8 cellular contexts compared by ENCODE assay signal in genomic region chr20:63520939-63521601, GRCh38. TPM values are rescaled to one million over a fixed set of nuclear protein-coding genes. Genes with fewer than 3 reads are reported as not detected.
DNase-seq lines count a peak whose midpoint lies in the region; ATAC-seq and TF ChIP-seq lines count a peak whose summit lies in the region.

No MANE protein-coding gene starts in this region.

- H3K36me3 ChIP-seq in HAP-1 (replicated peaks) (peaks cover 25% of the 10 kb centered on the region), colonic mucosa (no peaks in the 10 kb centered on the region)

- in situ Hi-C loops in HAP-1 (cut with MboI; ENCODE audit: low sequenced_read_pairs), result no loop called here

- peak overlapping the region; percentile 97 for H3K27ac ChIP-seq in colonic mucosa

- ATAC-seq in left colon, result peak; percentile 70

- TF ChIP-seq CTCF in GM12865 (IDR thresholded peaks at IDR 0.05; ENCODE audit: insufficient read depth, low read depth, low read length, missing control alignments) (peak; percentile 7), colonic mucosa (IDR thresholded peaks at IDR 0.05) (no peak)

- H3K4me1 ChIP-seq in HAP-1 (peaks cover 12% of the 10 kb centered on the region), colonic mucosa (peaks cover 5% of the 10 kb centered on the region)

- DNase-seq in GM12865 (ENCODE audit: low read depth) (peak; percentile 83), HAP-1 (ENCODE audit: low spot score in 2 of 2) (peak; percentile 56 to 79), MV-4-11 (lab: John Stamatoyannopoulos, UW) (peak; percentile 39), colonic mucosa (peak; percentile 93), left colon (peak; percentile 83 to 90), DMS114 treated with DMSO at 0.1 percent for 48 hours (lab: John Stamatoyannopoulos, UW; ENCODE audit: unreplicated experiment) (no peak)
- DNase-seq in activated CD4-positive, alpha-beta T cell treated with anti-CD3 and anti-CD28 coated beads for 1 hour, result peak; percentile 52
- peak; percentile 52 to 64 for DNase-seq in stimulated activated CD4-positive, alpha-beta T cell treated with anti-CD3 and anti-CD28 coated beads, Interleukin-1b, Interleukin-23, amount 100 ng/mL, for 4 hours (ENCODE audit: low read depth in 2 of 2)

- intact Hi-C loops in colonic mucosa (cut with DNase I) (no loop called here), left colon (cut with DNase I, micrococcal nuclease) (no loop called here)

- 0 out of 2 replicates have a peak, but pooled peaks cover 2% of the 10 kb centered on the region for H3K27me3 ChIP-seq in HAP-1 (ENCODE audit: low read depth)
- no peaks in the 10 kb centered on the region for H3K27me3 ChIP-seq in colonic mucosa

- H3K9me3 ChIP-seq in HAP-1, result peaks cover 3% of the 10 kb centered on the region; the same call in 1 of the 2 replicates
- no peaks in the 10 kb centered on the region for H3K9me3 ChIP-seq in colonic mucosa

- H3K4me3 ChIP-seq in GM12865 (ENCODE audit: low read depth, low read length), result peak overlapping the region; percentile 74
- peak overlapping the region; percentile 84 for H3K4me3 ChIP-seq in HAP-1
- H3K4me3 ChIP-seq in colonic mucosa, result peak overlapping the region; percentile 91

- H3K9ac ChIP-seq in colonic mucosa (ENCODE audit: low read depth in 2 of 2, low read length in 2 of 2), result peak overlapping the region; percentile 95 to 96

RNA-seq across cellular contexts. Expression of gene PPDPF, which starts 0.5 kb away (rescaled TPM):
- total RNA-seq in colonic mucosa (100 to 1,000 TPM; 561 to 634 TPM), left colon (100 to 1,000 TPM; 554 to 564 TPM)

RNA-seq across cellular contexts. Expression of gene PTK6, which starts 16.1 kb away (rescaled TPM):
- total RNA-seq in colonic mucosa (10 to 100 TPM; 69.0 to 91.1 TPM), left colon (100 to 1,000 TPM in 1 of 2 donors, 10 to 100 TPM in 1; 85.7 to 117 TPM)

RNA-seq across cellular contexts. Expression of gene EEF1A2, which starts 22.2 kb away (rescaled TPM):
- 1 to 10 TPM; 1.5 to 3.2 TPM for total RNA-seq in colonic mucosa
- total RNA-seq in left colon, result 1 to 10 TPM; 1.3 to 1.8 TPM

RNA-seq across cellular contexts. Expression of gene SRMS, which starts 26.5 kb away (rescaled TPM):
- total RNA-seq in colonic mucosa (under 1 TPM; 0.32 to 0.49 TPM), left colon (1 to 10 TPM; 2.4 to 4.6 TPM)

RNA-seq across cellular contexts. Expression of gene FNDC11, which starts 32.9 kb away (rescaled TPM):
- total RNA-seq in colonic mucosa, result under 1 TPM; 0.35 to 0.69 TPM
- total RNA-seq in left colon, result under 1 TPM in 1 of 2 donors, not detected in 1; 0.42 TPM
